15 cellular contexts compared by ENCODE assay signal in genomic region chr11:9069861-9070470, GRCh38. TPM values are rescaled to one million over a fixed set of nuclear protein-coding genes. Genes with fewer than 3 reads are reported as not detected.
DNase-seq lines count a peak whose midpoint lies in the region; ATAC-seq and TF ChIP-seq lines count a peak whose summit lies in the region.
"Had no signal": no experiment of that assay in that cellular context is flagged by ENCODE, and none has a peak within 500 bp of the region (broad histone marks: within the 10 kb centered on the region; RNA-seq: fewer than 3 reads in every experiment).

No MANE protein-coding gene starts in this region.

- no peak for DNase-seq in T-helper 2 cell treated with Interferon-gamma antibody and Interleukin-4, amounts not matched to agents 5 μg/mL and 100 μg/mL, for 36 hours (ENCODE audit: low spot score)
- no peak for DNase-seq in T-helper 2 cell
- peak; percentile 56 for DNase-seq in coronary artery (ENCODE audit: low spot score)
- DNase-seq in left kidney (ENCODE audit: low read depth, low spot score): peak; percentile 38
- no peak for DNase-seq in ascending aorta (ENCODE audit: low spot score in 2 of 2)
- no peak for DNase-seq in AG08396 (ENCODE audit: low spot score)
- no peak for DNase-seq in NCI-H2171 (lab: John Stamatoyannopoulos, UW)
- DNase-seq: ACHN; C1 segment of cervical spinal cord; CD4-positive, alpha-beta T cell; DMS79; H7 had no signal

- peak overlapping the region; percentile 27 for H3K27ac Mint-ChIP-seq in T-helper 2 cell treated with Interferon-gamma antibody and Interleukin-4, amounts not matched to agents 5 μg/mL and 100 μg/mL, for 36 hours
- H3K27ac Mint-ChIP-seq: B cell; CD4-positive, alpha-beta T cell; GM23338 had no signal

- no peaks in the 10 kb centered on the region for H3K36me3 ChIP-seq in ascending aorta

- peaks cover 2% of the 10 kb centered on the region for H3K4me1 Mint-ChIP-seq in T-helper 2 cell treated with Interferon-gamma antibody and Interleukin-4, amounts not matched to agents 5 μg/mL and 100 μg/mL, for 36 hours (ENCODE audit: low read depth)
- H3K4me1 Mint-ChIP-seq: B cell had no signal

- no peaks in the 10 kb centered on the region for H3K4me1 ChIP-seq in ascending aorta

- no peak overlapping the region for H3K4me3 Mint-ChIP-seq in T-helper 2 cell treated with Interferon-gamma antibody and Interleukin-4, amounts not matched to agents 5 μg/mL and 100 μg/mL, for 36 hours
- H3K4me3 Mint-ChIP-seq: B cell; CD4-positive, alpha-beta T cell; GM23338 had no signal

- H3K4me3 ChIP-seq in coronary artery (no peak overlapping the region), ascending aorta (no peak overlapping the region)
- H3K4me3 ChIP-seq: GM23338 had no signal

- H3K27me3 Mint-ChIP-seq in T-helper 2 cell treated with Interferon-gamma antibody and Interleukin-4, amounts not matched to agents 5 μg/mL and 100 μg/mL, for 36 hours (ENCODE audit: low read depth): peaks cover 7% of the 10 kb centered on the region

- no peaks in the 10 kb centered on the region for H3K9me3 ChIP-seq in ascending aorta

- H3K36me3 Mint-ChIP-seq in T-helper 2 cell treated with Interferon-gamma antibody and Interleukin-4, amounts not matched to agents 5 μg/mL and 100 μg/mL, for 36 hours (ENCODE audit: low read depth): no peaks in the 10 kb centered on the region

- no peak for ATAC-seq in HG02678 (IDR thresholded peaks at IDR 0.05; ENCODE audit: unreplicated experiment)

- no peaks in the 10 kb centered on the region for H3K27me3 ChIP-seq in ascending aorta

- no peak overlapping the region for H3K27ac ChIP-seq in coronary artery
- no peak overlapping the region for H3K27ac ChIP-seq in ascending aorta

- no peaks in the 10 kb centered on the region for H3K9me3 Mint-ChIP-seq in T-helper 2 cell treated with Interferon-gamma antibody and Interleukin-4, amounts not matched to agents 5 μg/mL and 100 μg/mL, for 36 hours
- H3K9me3 Mint-ChIP-seq: CD4-positive, alpha-beta T cell; GM23338 had no signal

- TF ChIP-seq CTCF in coronary artery (IDR thresholded peaks at IDR 0.05): no peak
- no peak for TF ChIP-seq CTCF in ascending aorta (IDR thresholded peaks at IDR 0.05)

- intact Hi-C loops in ascending aorta (cut with DNase I): no loop called here

RNA-seq across cellular contexts. Expression of gene SCUBE2, which starts 21.4 kb away (rescaled TPM):
- 1.1 TPM for total RNA-seq in ascending aorta
- total RNA-seq: B cell had no signal

Comparison
In these comparisons a context has a peak if more than half of its experiments do, and no peak if none do; other contexts are left out.
1. DNase-seq: peak in coronary artery (single experiment) and left kidney (single experiment); none in T-helper 2 cell treated with Interferon-gamma antibody and Interleukin-4, amounts not matched to agents 5 μg/mL and 100 μg/mL, for 36 hours (single experiment), T-helper 2 cell (0 of 5), ascending aorta (0 of 2), AG08396 (single experiment) and NCI-H2171 (single experiment).